ENCODE assay signal across 31 cellular contexts in genomic region chr1:197076585-197076984, GRCh38. TPM values are rescaled to one million over a fixed set of nuclear protein-coding genes. Genes with fewer than 3 reads are reported as not detected.
"Had no signal": no experiment of that assay in that cellular context is flagged by ENCODE, and none has a peak within 500 bp of the region (broad histone marks: within the 10 kb centered on the region; RNA-seq: fewer than 3 reads in every experiment).

No MANE protein-coding gene starts in this region.

- H3K27ac ChIP-seq: left ventricle myocardium inferior, ovary, right atrium auricular region, right lobe of liver, suprapubic skin, thoracic aorta, tibial artery, upper lobe of right lung, uterus had no signal

- H3K4me1 Mint-ChIP-seq: mesothelial cell of epicardium; naive B cell; natural killer cell; nephron progenitor cell; stimulated activated naive B cell treated with anti-CD40 and anti-IgM and Interleukin-4, amounts not matched to agents 10 μg/mL and 1 μg/mL and 100 μg/mL, for 72 hours had no signal

- H3K27me3 ChIP-seq: ovary, right atrium auricular region, right lobe of liver, suprapubic skin, tibial artery, upper lobe of right lung, uterus had no signal

- ATAC-seq: natural killer cell; right lobe of liver; stimulated activated naive B cell treated with anti-CD40 and anti-IgM and Interleukin-4, amounts not matched to agents 10 μg/mL and 1 μg/mL and 100 μg/mL, for 72 hours; upper lobe of right lung had no signal

- H3K4me3 Mint-ChIP-seq: mesothelial cell of epicardium; naive B cell; natural killer cell; nephron progenitor cell; stimulated activated naive B cell treated with anti-CD40 and anti-IgM and Interleukin-4, amounts not matched to agents 10 μg/mL and 1 μg/mL and 100 μg/mL, for 72 hours; stimulated activated naive CD8-positive, alpha-beta T cell treated with anti-CD3 and anti-CD28 coated beads, Interleukin-15, Interleukin-2, amounts not matched to agents 100 ng/mL and 50 ng/mL, for 24 hours had no signal

- H3K4me3 ChIP-seq: left ventricle myocardium inferior, lung, ovary, right atrium auricular region, right lobe of liver, smooth muscle cell, suprapubic skin, thoracic aorta, tibial artery, upper lobe of right lung, uterus had no signal

- H3K4me2 ChIP-seq: smooth muscle cell had no signal

- DNase-seq: islet precursor cell; left ventricle myocardium inferior; mesendoderm; naive B cell; natural killer cell; nephron progenitor cell; ovary; right lobe of liver; stimulated activated CD4-positive, alpha-beta T cell treated with anti-CD3 and anti-CD28 coated beads, Interleukin-1b, Interleukin-23, amount 100 ng/mL, for 48 hours; stimulated activated CD4-positive, alpha-beta T cell treated with anti-CD3 and anti-CD28 coated beads, Interleukin-2, amount 100 ng/mL, for 48 hours; stimulated activated naive B cell treated with anti-CD40 and anti-IgM and Interleukin-4, amounts not matched to agents 10 μg/mL and 1 μg/mL and 100 μg/mL, for 72 hours; tibial artery; trophoblast cell; upper lobe of right lung; uterus had no signal

- H3K27ac Mint-ChIP-seq: mesothelial cell of epicardium; naive B cell; natural killer cell; nephron progenitor cell; progenitor cell of endocrine pancreas; stimulated activated naive B cell treated with anti-CD40 and anti-IgM and Interleukin-4, amounts not matched to agents 10 μg/mL and 1 μg/mL and 100 μg/mL, for 72 hours; stimulated activated naive CD8-positive, alpha-beta T cell treated with anti-CD3 and anti-CD28 coated beads, Interleukin-15, Interleukin-2, amounts not matched to agents 100 ng/mL and 50 ng/mL, for 24 hours had no signal

- H3K27me3 Mint-ChIP-seq: naive B cell; progenitor cell of endocrine pancreas; stimulated activated naive B cell treated with anti-CD40 and anti-IgM and Interleukin-4, amounts not matched to agents 10 μg/mL and 1 μg/mL and 100 μg/mL, for 72 hours had no signal

- H3K36me3 ChIP-seq: left ventricle myocardium inferior, ovary, right atrium auricular region, right lobe of liver, suprapubic skin, thoracic aorta, tibial artery, upper lobe of right lung, uterus had no signal

- H3K4me1 ChIP-seq: left ventricle myocardium inferior, right atrium auricular region, right lobe of liver, suprapubic skin, tibial artery, upper lobe of right lung, uterus had no signal

- H3K36me3 Mint-ChIP-seq: natural killer cell had no signal

- H3K9me3 ChIP-seq: right lobe of liver, upper lobe of right lung, uterus had no signal

RNA-seq across cellular contexts. Expression of gene F13B, which starts 9.5 kb away (rescaled TPM):
- total RNA-seq: kidney epithelial cell, left ventricle myocardium inferior, lower leg skin, lung, mesothelial cell of epicardium, mononuclear cell, natural killer cell, omental fat pad, ovary, progenitor cell of endocrine pancreas, pulmonary artery endothelial cell, renal cortical epithelial cell, right atrium auricular region, skeletal muscle tissue, smooth muscle cell, subcutaneous adipose tissue, suprapubic skin, thoracic aorta, upper lobe of right lung, uterus had no signal
